In the genomic region with DNA sequence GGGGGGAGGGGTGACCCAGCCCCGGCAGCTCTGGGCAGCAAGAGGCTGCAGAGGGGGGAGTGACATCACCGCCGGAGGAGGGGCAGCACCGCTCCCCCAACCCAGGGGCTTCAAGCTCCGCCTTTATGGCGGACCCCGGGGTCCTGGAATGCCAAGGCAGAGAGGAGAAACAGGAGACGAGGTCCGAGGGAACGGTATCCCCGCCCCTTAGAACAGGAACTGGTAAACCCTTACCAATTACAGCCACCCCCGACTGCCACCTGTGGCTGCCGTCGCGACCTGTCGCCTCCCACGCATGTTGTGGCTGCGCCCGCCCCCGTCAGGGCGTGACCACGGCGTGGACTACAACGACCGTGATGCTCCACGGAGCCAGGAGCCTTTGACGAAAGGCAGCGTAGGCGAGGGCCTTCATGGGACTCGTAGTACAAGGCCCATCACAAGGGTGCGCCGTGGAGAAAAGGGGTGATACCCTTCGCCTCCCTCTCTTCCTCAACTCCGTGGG, we compare ENCODE assay signal across 1 cellular context.
TF ChIP-seq lines count a peak whose summit lies in the region.

No MANE protein-coding gene starts in this region.

TF ChIP-seq in IMR-90, 13 proteins besides CTCF, POLR2A, EP300 and RAD21 (continued from another document):
- TF ChIP-seq, protein P1, sequence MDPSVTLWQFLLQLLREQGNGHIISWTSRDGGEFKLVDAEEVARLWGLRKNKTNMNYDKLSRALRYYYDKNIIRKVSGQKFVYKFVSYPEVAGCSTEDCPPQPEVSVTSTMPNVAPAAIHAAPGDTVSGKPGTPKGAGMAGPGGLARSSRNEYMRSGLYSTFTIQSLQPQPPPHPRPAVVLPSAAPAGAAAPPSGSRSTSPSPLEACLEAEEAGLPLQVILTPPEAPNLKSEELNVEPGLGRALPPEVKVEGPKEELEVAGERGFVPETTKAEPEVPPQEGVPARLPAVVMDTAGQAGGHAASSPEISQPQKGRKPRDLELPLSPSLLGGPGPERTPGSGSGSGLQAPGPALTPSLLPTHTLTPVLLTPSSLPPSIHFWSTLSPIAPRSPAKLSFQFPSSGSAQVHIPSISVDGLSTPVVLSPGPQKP (IDR thresholded peaks at IDR 0.05; ENCODE audit: borderline replicate concordance, low read depth, low read length): no peak
- TF ChIP-seq NFE2L2 (IDR thresholded peaks at IDR 0.05; ENCODE audit: low read depth, low read length): no peak
- TF ChIP-seq MAZ (IDR thresholded peaks at IDR 0.05; ENCODE audit: borderline replicate concordance, low read depth, low read length): no peak
- TF ChIP-seq SMC3 (IDR thresholded peaks at IDR 0.05; ENCODE audit: low read depth, low read length): no peak
- TF ChIP-seq CHD1 (IDR thresholded peaks at IDR 0.05; ENCODE audit: low read depth, low read length): no peak
- TF ChIP-seq, protein P2, sequence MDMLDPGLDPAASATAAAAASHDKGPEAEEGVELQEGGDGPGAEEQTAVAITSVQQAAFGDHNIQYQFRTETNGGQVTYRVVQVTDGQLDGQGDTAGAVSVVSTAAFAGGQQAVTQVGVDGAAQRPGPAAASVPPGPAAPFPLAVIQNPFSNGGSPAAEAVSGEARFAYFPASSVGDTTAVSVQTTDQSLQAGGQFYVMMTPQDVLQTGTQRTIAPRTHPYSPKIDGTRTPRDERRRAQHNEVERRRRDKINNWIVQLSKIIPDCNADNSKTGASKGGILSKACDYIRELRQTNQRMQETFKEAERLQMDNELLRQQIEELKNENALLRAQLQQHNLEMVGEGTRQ (IDR thresholded peaks at IDR 0.05; ENCODE audit: low read depth, low read length): no peak
- no peak for TF ChIP-seq MXI1 (IDR thresholded peaks at IDR 0.05; ENCODE audit: borderline replicate concordance, low read depth, low read length)
- TF ChIP-seq RCOR1 (IDR thresholded peaks at IDR 0.05; ENCODE audit: insufficient replicate concordance, low read length): no peak
- TF ChIP-seq BHLHE40 (IDR thresholded peaks at IDR 0.05; ENCODE audit: low read depth, low read length): no peak
- no peak for TF ChIP-seq RFX5 (IDR thresholded peaks at IDR 0.05; ENCODE audit: low read depth, low read length)
